Comparison of ENCODE assay signal across 1 cellular context in the genomic region with DNA sequence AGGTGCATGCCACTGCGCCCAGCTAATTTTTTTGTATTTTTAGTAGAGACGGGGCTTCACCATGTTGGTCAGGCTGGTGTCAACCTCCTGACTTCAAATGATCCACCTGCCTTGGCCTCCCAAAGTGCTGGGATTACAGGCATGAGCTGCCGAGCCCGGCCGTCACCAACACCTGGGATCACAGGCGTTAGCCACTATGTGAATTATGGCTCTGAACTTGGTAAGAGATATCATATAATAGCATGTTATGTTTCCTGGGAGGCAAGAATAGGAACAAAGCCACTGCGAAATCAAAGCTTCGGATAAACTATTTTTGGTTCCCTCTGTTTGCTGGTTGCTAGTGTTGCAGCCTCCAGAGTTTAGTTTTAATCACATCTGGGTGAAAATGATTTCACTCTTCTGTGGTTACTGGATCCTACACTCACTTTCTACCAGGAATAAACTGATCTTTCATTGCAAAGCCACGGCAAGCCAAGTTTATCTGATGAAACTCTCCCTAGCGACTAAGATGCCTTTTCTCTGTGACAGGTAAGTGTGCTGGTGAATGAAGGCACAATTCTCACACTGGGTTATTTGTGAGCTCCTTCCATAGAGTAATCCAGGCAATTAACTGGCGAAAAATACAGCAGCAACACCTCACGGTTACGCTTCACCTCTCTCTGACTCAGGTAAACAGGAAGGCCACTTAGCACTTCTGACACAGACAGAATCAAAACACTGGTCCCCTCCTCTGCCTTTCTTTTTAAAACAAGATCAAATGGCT.
TF ChIP-seq lines count a peak whose summit lies in the region.

No MANE protein-coding gene starts in this region.

TF ChIP-seq in K562, 482 proteins besides CTCF, POLR2A, EP300 and RAD21:
- no peak for TF ChIP-seq ZFP1 (CRISPR knock-in tag; IDR thresholded peaks at IDR 0.05)
- TF ChIP-seq ZNF175 (CRISPR knock-in tag; IDR thresholded peaks at IDR 0.05; ENCODE audit: low read depth), result no peak
- TF ChIP-seq, protein P1, sequence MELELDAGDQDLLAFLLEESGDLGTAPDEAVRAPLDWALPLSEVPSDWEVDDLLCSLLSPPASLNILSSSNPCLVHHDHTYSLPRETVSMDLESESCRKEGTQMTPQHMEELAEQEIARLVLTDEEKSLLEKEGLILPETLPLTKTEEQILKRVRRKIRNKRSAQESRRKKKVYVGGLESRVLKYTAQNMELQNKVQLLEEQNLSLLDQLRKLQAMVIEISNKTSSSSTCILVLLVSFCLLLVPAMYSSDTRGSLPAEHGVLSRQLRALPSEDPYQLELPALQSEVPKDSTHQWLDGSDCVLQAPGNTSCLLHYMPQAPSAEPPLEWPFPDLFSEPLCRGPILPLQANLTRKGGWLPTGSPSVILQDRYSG (tag; conservative IDR thresholded peaks at IDR 0.05; ENCODE audit: low read depth), result no peak
- TF ChIP-seq, protein P2, sequence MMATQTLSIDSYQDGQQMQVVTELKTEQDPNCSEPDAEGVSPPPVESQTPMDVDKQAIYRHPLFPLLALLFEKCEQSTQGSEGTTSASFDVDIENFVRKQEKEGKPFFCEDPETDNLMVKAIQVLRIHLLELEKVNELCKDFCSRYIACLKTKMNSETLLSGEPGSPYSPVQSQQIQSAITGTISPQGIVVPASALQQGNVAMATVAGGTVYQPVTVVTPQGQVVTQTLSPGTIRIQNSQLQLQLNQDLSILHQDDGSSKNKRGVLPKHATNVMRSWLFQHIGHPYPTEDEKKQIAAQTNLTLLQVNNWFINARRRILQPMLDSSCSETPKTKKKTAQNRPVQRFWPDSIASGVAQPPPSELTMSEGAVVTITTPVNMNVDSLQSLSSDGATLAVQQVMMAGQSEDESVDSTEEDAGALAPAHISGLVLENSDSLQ (IDR thresholded peaks at IDR 0.05), result no peak
- TF ChIP-seq, protein P3, sequence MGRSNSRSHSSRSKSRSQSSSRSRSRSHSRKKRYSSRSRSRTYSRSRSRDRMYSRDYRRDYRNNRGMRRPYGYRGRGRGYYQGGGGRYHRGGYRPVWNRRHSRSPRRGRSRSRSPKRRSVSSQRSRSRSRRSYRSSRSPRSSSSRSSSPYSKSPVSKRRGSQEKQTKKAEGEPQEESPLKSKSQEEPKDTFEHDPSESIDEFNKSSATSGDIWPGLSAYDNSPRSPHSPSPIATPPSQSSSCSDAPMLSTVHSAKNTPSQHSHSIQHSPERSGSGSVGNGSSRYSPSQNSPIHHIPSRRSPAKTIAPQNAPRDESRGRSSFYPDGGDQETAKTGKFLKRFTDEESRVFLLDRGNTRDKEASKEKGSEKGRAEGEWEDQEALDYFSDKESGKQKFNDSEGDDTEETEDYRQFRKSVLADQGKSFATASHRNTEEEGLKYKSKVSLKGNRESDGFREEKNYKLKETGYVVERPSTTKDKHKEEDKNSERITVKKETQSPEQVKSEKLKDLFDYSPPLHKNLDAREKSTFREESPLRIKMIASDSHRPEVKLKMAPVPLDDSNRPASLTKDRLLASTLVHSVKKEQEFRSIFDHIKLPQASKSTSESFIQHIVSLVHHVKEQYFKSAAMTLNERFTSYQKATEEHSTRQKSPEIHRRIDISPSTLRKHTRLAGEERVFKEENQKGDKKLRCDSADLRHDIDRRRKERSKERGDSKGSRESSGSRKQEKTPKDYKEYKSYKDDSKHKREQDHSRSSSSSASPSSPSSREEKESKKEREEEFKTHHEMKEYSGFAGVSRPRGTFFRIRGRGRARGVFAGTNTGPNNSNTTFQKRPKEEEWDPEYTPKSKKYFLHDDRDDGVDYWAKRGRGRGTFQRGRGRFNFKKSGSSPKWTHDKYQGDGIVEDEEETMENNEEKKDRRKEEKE (IDR thresholded peaks at IDR 0.05; ENCODE audit: borderline replicate concordance in 1 of 2, control insufficient read depth in 1 of 2, low read depth in 2 of 2, low read length in 1 of 2), result no peak
- no peak for TF ChIP-seq KDM5B (IDR thresholded peaks at IDR 0.05; ENCODE audit: insufficient replicate concordance, low read depth, low read length)
- TF ChIP-seq SMARCC2 (IDR thresholded peaks at IDR 0.05; ENCODE audit: low read depth), result no peak
- TF ChIP-seq CBX8 (IDR thresholded peaks at IDR 0.05; ENCODE audit: borderline replicate concordance, extremely low read depth, low read depth, low read length, poor library complexity, severe bottlenecking), result no peak
- no peak for TF ChIP-seq TAF1 (IDR thresholded peaks at IDR 0.05; ENCODE audit: control insufficient read depth, extremely low read depth, insufficient read depth, low read length, severe bottlenecking)
- TF ChIP-seq ZNF217 (CRISPR knock-in tag; IDR thresholded peaks at IDR 0.05), result no peak
- TF ChIP-seq ZNF780A (CRISPR knock-in tag; IDR thresholded peaks at IDR 0.05), result no peak
- no peak for TF ChIP-seq BCOR (IDR thresholded peaks at IDR 0.05)
- TF ChIP-seq DMBX1 (CRISPR knock-in tag; IDR thresholded peaks at IDR 0.05; ENCODE audit: borderline replicate concordance), result no peak
- TF ChIP-seq CBX3 (IDR thresholded peaks at IDR 0.05; ENCODE audit: borderline replicate concordance in 1 of 2, low read length in 2 of 2), result no peak
